ENCODE assay signal across 9 cellular contexts in the genomic region with DNA sequence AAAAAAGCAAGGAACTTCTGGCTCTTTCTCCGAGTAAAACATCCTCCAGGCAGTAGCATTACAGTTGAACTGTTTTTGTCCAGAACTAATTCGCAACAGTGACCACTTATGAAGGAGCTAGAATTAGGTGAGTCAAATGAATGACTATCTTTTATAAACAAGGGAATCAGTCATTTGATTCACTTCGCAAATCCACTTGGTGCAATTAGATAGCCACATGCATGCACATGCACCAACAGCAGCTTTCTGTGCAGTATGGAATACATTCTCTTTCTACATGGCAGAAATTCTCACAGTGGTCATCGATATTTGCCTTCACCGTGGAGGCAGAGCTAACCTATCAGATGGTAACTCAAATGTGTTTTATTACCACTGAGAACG.
DNase-seq lines count a peak whose midpoint lies in the region; ATAC-seq and TF ChIP-seq lines count a peak whose summit lies in the region.
"Had no signal": no experiment of that assay in that cellular context is flagged by ENCODE, and none has a peak within 500 bp of the region (broad histone marks: within the 10 kb centered on the region; RNA-seq: fewer than 3 reads in every experiment).

No MANE protein-coding gene starts in this region.

- H3K27me3 Mint-ChIP-seq in CD4-positive, CD25-positive, alpha-beta regulatory T cell = no peaks in the 10 kb centered on the region
- H3K27me3 Mint-ChIP-seq in IgD-negative memory B cell = no peaks in the 10 kb centered on the region

- peaks cover 6 to 31% (median 22%) of the 10 kb centered on the region in 4 donors for H3K4me1 Mint-ChIP-seq in CD4-positive, CD25-positive, alpha-beta regulatory T cell
- H3K4me1 Mint-ChIP-seq in IgD-negative memory B cell = peaks cover 13 to 17% (median 14%) of the 10 kb centered on the region in 3 donors

- H3K27me3 ChIP-seq in CD4-positive, CD25-positive, alpha-beta regulatory T cell (ENCODE audit: control insufficient read depth, insufficient read depth, low read length) = no peaks in the 10 kb centered on the region
- H3K27me3 ChIP-seq in colonic mucosa = no peaks in the 10 kb centered on the region
- no peaks in the 10 kb centered on the region for H3K27me3 ChIP-seq in neutrophil

- no peaks in the 10 kb centered on the region for H3K9me3 ChIP-seq in CD4-positive, CD25-positive, alpha-beta regulatory T cell (ENCODE audit: control insufficient read depth in 2 of 2, low read length in 2 of 2)
- H3K9me3 ChIP-seq in colonic mucosa (no peaks in the 10 kb centered on the region), neutrophil (no peaks in the 10 kb centered on the region)

- peak overlapping the region in 1 of 2 donors; percentile 67 for H3K9ac ChIP-seq in colonic mucosa (ENCODE audit: low read depth in 2 of 2, low read length in 2 of 2)

- no peak for ATAC-seq in CD4-positive, CD25-positive, alpha-beta regulatory T cell (ENCODE audit: low read depth in 2 of 2)
- ATAC-seq in GM21526 (IDR thresholded peaks at IDR 0.05; ENCODE audit: low FRiP score, unreplicated experiment) = no peak
- no peak for ATAC-seq in GM19455 (IDR thresholded peaks at IDR 0.05; ENCODE audit: unreplicated experiment)

- peaks cover 9% of the 10 kb centered on the region for H3K4me1 ChIP-seq in CD4-positive, CD25-positive, alpha-beta regulatory T cell (ENCODE audit: control insufficient read depth, insufficient read depth, low read length, poor library complexity, severe bottlenecking)
- H3K4me1 ChIP-seq in colonic mucosa = peaks cover 4% of the 10 kb centered on the region
- peaks cover 21 to 32% of the 10 kb centered on the region in 2 experiments for H3K4me1 ChIP-seq in neutrophil (ENCODE audit: control insufficient read depth in 1 of 2, insufficient read depth in 1 of 2, low read depth in 1 of 2, low read length in 1 of 2)

- H3K36me3 ChIP-seq in CD4-positive, CD25-positive, alpha-beta regulatory T cell (ENCODE audit: control insufficient read depth, insufficient read depth, low read length) = no peaks in the 10 kb centered on the region
- H3K36me3 ChIP-seq in colonic mucosa (no peaks in the 10 kb centered on the region), neutrophil (no peaks in the 10 kb centered on the region)

- DNase-seq in CD4-positive, CD25-positive, alpha-beta regulatory T cell = no peak
- no peak for DNase-seq in colonic mucosa
- DNase-seq in DMS 273 treated with DMSO at 0.1 percent for 48 hours (lab: John Stamatoyannopoulos, UW) = no peak
- no peak for DNase-seq in dermis blood vessel endothelial cell
- DNase-seq: Karpas-422 had no signal

- peaks cover 14% of the 10 kb centered on the region for H3K36me3 Mint-ChIP-seq in CD4-positive, CD25-positive, alpha-beta regulatory T cell
- H3K36me3 Mint-ChIP-seq in IgD-negative memory B cell = peaks cover 5% of the 10 kb centered on the region

- no peak for TF ChIP-seq CTCF in colonic mucosa (IDR thresholded peaks at IDR 0.05)
- TF ChIP-seq CTCF in neutrophil (IDR thresholded peaks at IDR 0.05) = no peak

- H3K4me3 Mint-ChIP-seq in CD4-positive, CD25-positive, alpha-beta regulatory T cell = peak overlapping the region; percentile 81 to 94 (median 90)
- H3K4me3 Mint-ChIP-seq in IgD-negative memory B cell = peak overlapping the region; percentile 22 to 96 (median 84)

- intact Hi-C loops in colonic mucosa (cut with DNase I) = no loop called here

- H3K27ac Mint-ChIP-seq in CD4-positive, CD25-positive, alpha-beta regulatory T cell = peak overlapping the region; percentile 86 to 97 (median 94)
- H3K27ac Mint-ChIP-seq in IgD-negative memory B cell = no peak overlapping the region

- no peak overlapping the region for H3K27ac ChIP-seq in CD4-positive, CD25-positive, alpha-beta regulatory T cell (ENCODE audit: insufficient read depth, low read length, poor library complexity, severe bottlenecking)
- H3K27ac ChIP-seq in colonic mucosa (peak overlapping the region; percentile 74), neutrophil (peak overlapping the region; percentile 91)

- H3K4me3 ChIP-seq in CD4-positive, CD25-positive, alpha-beta regulatory T cell (ENCODE audit: low read depth, low read length) = peak overlapping the region; percentile 86
- peak overlapping the region; percentile 36 for H3K4me3 ChIP-seq in colonic mucosa
- peak overlapping the region; percentile 62 to 65 for H3K4me3 ChIP-seq in neutrophil (ENCODE audit: low read depth in 1 of 2, low read length in 1 of 2)

- peaks cover 0 to 2% (median 0%) of the 10 kb centered on the region in 7 donors for H3K9me3 Mint-ChIP-seq in CD4-positive, CD25-positive, alpha-beta regulatory T cell
- H3K9me3 Mint-ChIP-seq in IgD-negative memory B cell = no peaks in the 10 kb centered on the region

Comparison
In these comparisons a context has a peak if more than half of its experiments do, and no peak if none do; other contexts are left out.
1. H3K4me3 ChIP-seq: peak in every context shown above with its lines; median percentile 86 in CD4-positive, CD25-positive, alpha-beta regulatory T cell; 64 in neutrophil; 36 in colonic mucosa.
2. H3K27ac Mint-ChIP-seq: peak in CD4-positive, CD25-positive, alpha-beta regulatory T cell (3 of 3); none in IgD-negative memory B cell (0 of 3).